12 cellular contexts compared by ENCODE assay signal in genomic region chr16:66466636-66467035, GRCh38. TPM values are rescaled to one million over a fixed set of nuclear protein-coding genes. Genes with fewer than 3 reads are reported as not detected.
"Had no signal": no experiment of that assay in that cellular context is flagged by ENCODE, and none has a peak within 500 bp of the region (broad histone marks: within the 10 kb centered on the region; RNA-seq: fewer than 3 reads in every experiment).

No MANE protein-coding gene starts in this region.

RNA-seq across cellular contexts. Expression of gene BEAN1, which starts 39.5 kb away (rescaled TPM):
- total RNA-seq: activated naive CD4-positive, alpha-beta T cell treated with anti-CD3 and anti-CD28 coated beads for 36 hours; activated naive CD4-positive, alpha-beta T cell treated with anti-CD3 and anti-CD28 coated beads, Interleukin-2, amount 50 U/mL, for 72 hours; activated naive CD8-positive, alpha-beta T cell treated with anti-CD3 and anti-CD28 coated beads for 36 hours; activated naive CD8-positive, alpha-beta T cell treated with anti-CD3 and anti-CD28 coated beads, Interleukin-2, amount 10 ng/mL, durations not matched to agents 7 days and 5 days; activated T-cell treated with anti-CD3 and anti-CD28 coated beads, Interleukin-2, amount 50 U/mL, for 4 hours; activated T-cell treated with anti-CD3 and anti-CD28 coated beads, Interleukin-2, amount 50 U/mL, for 72 hours; activated T-helper 1 cell treated with anti-CD3 and anti-CD28 coated beads, Interleukin-12 subunit alpha, Interleukin-12 subunit beta, Interleukin-2, Interleukin-4 antibody, amounts not matched to agents 30 ng/mL and 10 ng/mL and 1 ng/mL, durations not matched to agents 14 hours and 24 hours and 36 hours; activated T-helper 17 cell treated with anti-CD3 and anti-CD28 coated beads, Interleukin-2, amount 50 U/mL, for 72 hours; activated T-helper 2 cell treated with anti-CD3 and anti-CD28 coated beads, Interferon-gamma antibody, Interleukin-2, Interleukin-4, amounts not matched to agents 10 μg/mL and 5 μg/mL and 100 μg/mL, durations not matched to agents 14 hours and 24 hours and 36 hours; ascending aorta; body of pancreas; bronchial epithelial cell had no signal
